1 cellular context compared by ENCODE assay signal in genomic region chr17:81858967-81859905, GRCh38.
TF ChIP-seq lines count a peak whose summit lies in the region.

No MANE protein-coding gene starts in this region.

TF ChIP-seq in K562, 482 proteins besides CTCF, POLR2A, EP300 and RAD21 (continues in another document):
- TF ChIP-seq CHAMP1 (IDR thresholded peaks at IDR 0.05): no peak
- TF ChIP-seq FOXP1 (CRISPR knock-in tag; IDR thresholded peaks at IDR 0.05): 0 out of 2 replicates have a peak, but pooled peaks have one; percentile 6
- TF ChIP-seq, protein P1, sequence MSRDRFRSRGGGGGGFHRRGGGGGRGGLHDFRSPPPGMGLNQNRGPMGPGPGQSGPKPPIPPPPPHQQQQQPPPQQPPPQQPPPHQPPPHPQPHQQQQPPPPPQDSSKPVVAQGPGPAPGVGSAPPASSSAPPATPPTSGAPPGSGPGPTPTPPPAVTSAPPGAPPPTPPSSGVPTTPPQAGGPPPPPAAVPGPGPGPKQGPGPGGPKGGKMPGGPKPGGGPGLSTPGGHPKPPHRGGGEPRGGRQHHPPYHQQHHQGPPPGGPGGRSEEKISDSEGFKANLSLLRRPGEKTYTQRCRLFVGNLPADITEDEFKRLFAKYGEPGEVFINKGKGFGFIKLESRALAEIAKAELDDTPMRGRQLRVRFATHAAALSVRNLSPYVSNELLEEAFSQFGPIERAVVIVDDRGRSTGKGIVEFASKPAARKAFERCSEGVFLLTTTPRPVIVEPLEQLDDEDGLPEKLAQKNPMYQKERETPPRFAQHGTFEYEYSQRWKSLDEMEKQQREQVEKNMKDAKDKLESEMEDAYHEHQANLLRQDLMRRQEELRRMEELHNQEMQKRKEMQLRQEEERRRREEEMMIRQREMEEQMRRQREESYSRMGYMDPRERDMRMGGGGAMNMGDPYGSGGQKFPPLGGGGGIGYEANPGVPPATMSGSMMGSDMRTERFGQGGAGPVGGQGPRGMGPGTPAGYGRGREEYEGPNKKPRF (IDR thresholded peaks at IDR 0.05; ENCODE audit: low read depth, low read length): no peak
- no peak for TF ChIP-seq ETV6 (IDR thresholded peaks at IDR 0.05; ENCODE audit: borderline replicate concordance in 1 of 2, low read depth in 2 of 2, low read length in 1 of 2)
- 0 out of 2 replicates have a peak, but pooled peaks have one; percentile 15 for TF ChIP-seq ETV6 (CRISPR knock-in tag; IDR thresholded peaks at IDR 0.05; ENCODE audit: borderline replicate concordance)
- TF ChIP-seq SMAD4 (CRISPR knock-in tag; conservative IDR thresholded peaks at IDR 0.05): no peak
- TF ChIP-seq GATA2 (CRISPR knock-in tag; IDR thresholded peaks at IDR 0.05): 0 out of 2 replicates have a peak, but pooled peaks have one; percentile 17
- peak; percentile 50; the same call in 1 of the 2 replicates for TF ChIP-seq SP1 (CRISPR knock-in tag; IDR thresholded peaks at IDR 0.05)
- peak; percentile 20 for TF ChIP-seq RBBP5 (IDR thresholded peaks at IDR 0.05; ENCODE audit: borderline replicate concordance, insufficient read depth, low read length, poor library complexity, severe bottlenecking)
- TF ChIP-seq CEBPB (tag; IDR thresholded peaks at IDR 0.05): peak; percentile 90
- TF ChIP-seq ARNT (IDR thresholded peaks at IDR 0.05): no peak
- TF ChIP-seq ZNF511 (CRISPR knock-in tag; IDR thresholded peaks at IDR 0.05): peak; percentile 52; the same call in 1 of the 2 replicates
- TF ChIP-seq AFF4 (CRISPR knock-in tag; IDR thresholded peaks at IDR 0.05): peak; percentile 18; the same call in 1 of the 2 replicates
- TF ChIP-seq ARID1B (IDR thresholded peaks at IDR 0.05): peak; percentile 60; the same call in 1 of the 2 replicates
- TF ChIP-seq CXXC5 (CRISPR knock-in tag; IDR thresholded peaks at IDR 0.05): peak; percentile 55
- 0 out of 2 replicates have a peak, but pooled peaks have one; percentile 16 for TF ChIP-seq TOE1 (IDR thresholded peaks at IDR 0.05; ENCODE audit: borderline replicate concordance)
- no peak for TF ChIP-seq TOE1 (CRISPR knock-in tag; IDR thresholded peaks at IDR 0.05; ENCODE audit: borderline replicate concordance, low read depth)
- no peak for TF ChIP-seq ZNF699 (CRISPR knock-in tag; IDR thresholded peaks at IDR 0.05; ENCODE audit: insufficient replicate concordance)
- TF ChIP-seq KAT7 (CRISPR knock-in tag; IDR thresholded peaks at IDR 0.05; ENCODE audit: borderline replicate concordance): 0 out of 2 replicates have a peak, but pooled peaks have one; percentile 22
- peak; percentile 17; the same call in 1 of the 2 replicates for TF ChIP-seq MYC (IDR thresholded peaks at IDR 0.05; ENCODE audit: low read depth, low read length)
- no peak for TF ChIP-seq MYC (CRISPR knock-in tag; IDR thresholded peaks at IDR 0.05; ENCODE audit: borderline replicate concordance, low read depth)
- peak; percentile 44; the same call in 1 of the 2 replicates for TF ChIP-seq DPF2 (IDR thresholded peaks at IDR 0.05)
- TF ChIP-seq CBFB (CRISPR knock-in tag; IDR thresholded peaks at IDR 0.05): no peak
- peak; percentile 55 for TF ChIP-seq TCF3 (CRISPR knock-in tag; IDR thresholded peaks at IDR 0.05)
- TF ChIP-seq AFF1 (IDR thresholded peaks at IDR 0.05; ENCODE audit: low read depth in 1 of 2, partially characterized antibody in 2 of 2): peak in 1 of 2 experiments; percentile 21
- TF ChIP-seq TBP (optimal IDR thresholded peaks at IDR 0.05; ENCODE audit: low read depth, low read length): peak; percentile 76
- peak; percentile 35; the same call in 1 of the 2 replicates for TF ChIP-seq SPI1 (IDR thresholded peaks at IDR 0.05; ENCODE audit: borderline replicate concordance, low read depth, low read length)
- peak; percentile 31 for TF ChIP-seq TAL1 (IDR thresholded peaks at IDR 0.05)
- no peak for TF ChIP-seq ZNF398 (CRISPR knock-in tag; IDR thresholded peaks at IDR 0.05)
- no peak for TF ChIP-seq ZNF318 (IDR thresholded peaks at IDR 0.05; ENCODE audit: borderline replicate concordance in 1 of 2, low read depth in 1 of 2)
- TF ChIP-seq POU5F1 (IDR thresholded peaks at IDR 0.05; ENCODE audit: borderline replicate concordance, low read depth, low read length, partially characterized antibody): no peak
